In genomic region chr4:143273170-143273917, GRCh38 we compare ENCODE assay signal across 23 cellular contexts.
"Had no signal": no experiment of that assay in that cellular context is flagged by ENCODE, and none has a peak within 500 bp of the region (broad histone marks: within the 10 kb centered on the region; RNA-seq: fewer than 3 reads in every experiment).

No MANE protein-coding gene starts in this region.

- H3K27ac Mint-ChIP-seq: activated CD4-positive, alpha-beta memory T cell treated with anti-CD3 and anti-CD28 coated beads, Interleukin-2, amount 10 ng/mL, durations not matched to agents 7 days and 5 days; activated CD4-positive, alpha-beta T cell treated with anti-CD3 and anti-CD28 coated beads for 36 hours; activated naive CD4-positive, alpha-beta T cell treated with anti-CD3 and anti-CD28 coated beads, Interleukin-2, amount 10 ng/mL, durations not matched to agents 7 days and 5 days; activated naive CD8-positive, alpha-beta T cell treated with anti-CD3 and anti-CD28 coated beads, Interleukin-2, amount 10 ng/mL, durations not matched to agents 7 days and 5 days; activated T-cell treated with anti-CD3 and anti-CD28 coated beads, Interleukin-2, amount 50 U/mL, for 72 hours; activated T-helper 2 cell treated with anti-CD3 and anti-CD28 coated beads, Interferon-gamma antibody, Interleukin-2, Interleukin-4, amounts not matched to agents 10 μg/mL and 5 μg/mL and 100 μg/mL, durations not matched to agents 14 hours and 24 hours and 36 hours had no signal

- H3K4me3 ChIP-seq: adrenal gland had no signal

- H3K36me3 Mint-ChIP-seq: activated naive CD4-positive, alpha-beta T cell treated with anti-CD3 and anti-CD28 coated beads, Interleukin-2, amount 10 ng/mL, durations not matched to agents 7 days and 5 days; activated naive CD8-positive, alpha-beta T cell treated with anti-CD3 and anti-CD28 coated beads, Interleukin-2, amount 10 ng/mL, durations not matched to agents 7 days and 5 days had no signal

- H3K27me3 Mint-ChIP-seq: activated CD4-positive, alpha-beta memory T cell treated with anti-CD3 and anti-CD28 coated beads, Interleukin-2, amount 10 ng/mL, durations not matched to agents 7 days and 5 days; activated naive CD4-positive, alpha-beta T cell treated with anti-CD3 and anti-CD28 coated beads, Interleukin-2, amount 10 ng/mL, durations not matched to agents 7 days and 5 days; activated naive CD8-positive, alpha-beta T cell treated with anti-CD3 and anti-CD28 coated beads, Interleukin-2, amount 10 ng/mL, durations not matched to agents 7 days and 5 days had no signal

- H3K4me1 Mint-ChIP-seq: activated CD4-positive, alpha-beta memory T cell treated with anti-CD3 and anti-CD28 coated beads, Interleukin-2, amount 10 ng/mL, durations not matched to agents 7 days and 5 days; activated CD4-positive, alpha-beta T cell treated with anti-CD3 and anti-CD28 coated beads for 36 hours; activated naive CD4-positive, alpha-beta T cell treated with anti-CD3 and anti-CD28 coated beads, Interleukin-2, amount 10 ng/mL, durations not matched to agents 7 days and 5 days; activated naive CD8-positive, alpha-beta T cell treated with anti-CD3 and anti-CD28 coated beads, Interleukin-2, amount 10 ng/mL, durations not matched to agents 7 days and 5 days; central memory CD8-positive, alpha-beta T cell had no signal

- H3K27ac ChIP-seq: adrenal gland, WERI-Rb-1 had no signal

- H3K9me3 ChIP-seq: adrenal gland had no signal

- H3K9me3 Mint-ChIP-seq: activated naive CD8-positive, alpha-beta T cell treated with anti-CD3 and anti-CD28 coated beads, Interleukin-2, amount 10 ng/mL, durations not matched to agents 7 days and 5 days; central memory CD8-positive, alpha-beta T cell had no signal

- H3K36me3 ChIP-seq: adrenal gland, WERI-Rb-1 had no signal

- H3K4me3 Mint-ChIP-seq: activated CD4-positive, alpha-beta memory T cell treated with anti-CD3 and anti-CD28 coated beads, Interleukin-2, amount 10 ng/mL, durations not matched to agents 7 days and 5 days; activated CD4-positive, alpha-beta T cell treated with anti-CD3 and anti-CD28 coated beads for 36 hours; activated naive CD4-positive, alpha-beta T cell treated with anti-CD3 and anti-CD28 coated beads, Interleukin-2, amount 10 ng/mL, durations not matched to agents 7 days and 5 days; activated naive CD8-positive, alpha-beta T cell treated with anti-CD3 and anti-CD28 coated beads, Interleukin-2, amount 10 ng/mL, durations not matched to agents 7 days and 5 days; activated T-cell treated with anti-CD3 and anti-CD28 coated beads, Interleukin-2, amount 50 U/mL, for 72 hours; central memory CD8-positive, alpha-beta T cell had no signal

- H3K27me3 ChIP-seq: adrenal gland had no signal

- H3K4me1 ChIP-seq: adrenal gland had no signal

- DNase-seq: activated CD4-positive, alpha-beta memory T cell treated with anti-CD3 and anti-CD28 coated beads, Interleukin-2, amount 10 ng/mL, durations not matched to agents 7 days and 5 days; activated CD4-positive, alpha-beta T cell treated with anti-CD3 and anti-CD28 coated beads for 36 hours; activated CD4-positive, alpha-beta T cell treated with anti-CD3 and anti-CD28 coated beads, Interleukin-2, amount 50 U/mL, for 1 hour; activated CD8-positive, alpha-beta memory T cell treated with anti-CD3 and anti-CD28 coated beads, Interleukin-2, amount 50 U/mL, for 4 hours; activated gamma-delta T cell treated with Interleukin-2 at 50 U/mL for 16 hours; activated naive CD4-positive, alpha-beta T cell treated with anti-CD3 and anti-CD28 coated beads, Interleukin-2, amount 10 ng/mL, durations not matched to agents 7 days and 5 days; activated naive CD8-positive, alpha-beta T cell treated with anti-CD3 and anti-CD28 coated beads, Interleukin-2, amount 10 ng/mL, durations not matched to agents 7 days and 5 days; activated T-cell treated with anti-CD3 and anti-CD28 coated beads, Interleukin-2, amount 50 U/mL, for 72 hours; adrenal gland; anterior cingulate cortex; KG1; NCI-H1092; NCI-H1417; NCI-H1930; NCI-H2171; NCI-H2227 treated with DMSO at 0.1 percent for 48 hours; NCI-H526; NCI-H774; SIG-M5; T-helper 1 cell; WERI-Rb-1 had no signal

- ATAC-seq: activated CD4-positive, alpha-beta T cell treated with anti-CD3 and anti-CD28 coated beads for 36 hours; activated T-cell treated with anti-CD3 and anti-CD28 coated beads, Interleukin-2, amount 50 U/mL, for 72 hours had no signal
